11 cellular contexts compared by ENCODE assay signal in genomic region chr9:116504893-116505480, GRCh38.
A peak's percentile ranks its signal among the peaks of the same experiment; 100 is the strongest.
DNase-seq lines count a peak whose midpoint lies in the region; ATAC-seq and TF ChIP-seq lines count a peak whose summit lies in the region.
"Had no signal": no experiment of that assay in that cellular context is flagged by ENCODE, and none has a peak within 500 bp of the region (broad histone marks: within the 10 kb centered on the region; RNA-seq: fewer than 3 reads in every experiment).

No MANE protein-coding gene starts in this region.

- no peaks in the 10 kb centered on the region for H3K36me3 Mint-ChIP-seq in activated B cell treated with CpG ODN at 0.5 μM for 24 hours (ENCODE audit: low read depth)
- H3K36me3 Mint-ChIP-seq in activated CD4-positive, alpha-beta memory T cell treated with anti-CD3 and anti-CD28 coated beads, Interleukin-2, amount 10 ng/mL, durations not matched to agents 7 days and 5 days (ENCODE audit: low read depth) = no peaks in the 10 kb centered on the region

- H3K4me1 Mint-ChIP-seq in activated B cell treated with CpG ODN at 0.5 μM for 24 hours = peaks cover 14% of the 10 kb centered on the region
- H3K4me1 Mint-ChIP-seq in activated CD4-positive, alpha-beta memory T cell treated with anti-CD3 and anti-CD28 coated beads, Interleukin-2, amount 10 ng/mL, durations not matched to agents 7 days and 5 days = no peaks in the 10 kb centered on the region

- CTCF ChIA-PET in activated B cell treated with CpG ODN at 0.5 μM for 24 hours (lab: Charles Lee) = no interaction called here
- CTCF ChIA-PET in activated CD4-positive, alpha-beta memory T cell treated with anti-CD3 and anti-CD28 coated beads, Interleukin-2, amount 10 ng/mL, durations not matched to agents 7 days and 5 days (lab: Charles Lee) = no interaction called here

- intact Hi-C loops in activated B cell treated with CpG ODN at 0.5 μM for 24 hours (cut with micrococcal nuclease) = no loop called here
- intact Hi-C loops in cardiac septum (cut with DNase I) = no loop called here

- POLR2A ChIA-PET in activated B cell treated with CpG ODN at 0.5 μM for 24 hours (lab: Charles Lee) = no interaction called here
- POLR2A ChIA-PET in activated CD4-positive, alpha-beta memory T cell treated with anti-CD3 and anti-CD28 coated beads, Interleukin-2, amount 10 ng/mL, durations not matched to agents 7 days and 5 days (lab: Charles Lee) = no interaction called here

- no peak for TF ChIP-seq CTCF in activated B cell treated with CpG ODN at 0.5 μM for 24 hours (IDR thresholded peaks at IDR 0.05)

- peak overlapping the region; percentile 19 for H3K4me3 Mint-ChIP-seq in activated B cell treated with CpG ODN at 0.5 μM for 24 hours
- H3K4me3 Mint-ChIP-seq in activated CD4-positive, alpha-beta memory T cell treated with anti-CD3 and anti-CD28 coated beads, Interleukin-2, amount 10 ng/mL, durations not matched to agents 7 days and 5 days = no peak overlapping the region
- H3K4me3 Mint-ChIP-seq: dendritic cell treated with granulocyte-macrophage colony-stimulating factor and Interleukin-4, amounts not matched to agents 40 ng/mL and 50 ng/mL, for 4 days; stimulated activated naive CD8-positive, alpha-beta T cell treated with anti-CD3 and anti-CD28 coated beads, Interleukin-15, Interleukin-2, amounts not matched to agents 100 ng/mL and 50 ng/mL, for 24 hours had no signal

- ATAC-seq in GM18868 (IDR thresholded peaks at IDR 0.05; ENCODE audit: unreplicated experiment) = peak; percentile 80
- peak; percentile 92 for ATAC-seq in GM21576 (IDR thresholded peaks at IDR 0.05; ENCODE audit: unreplicated experiment)
- peak; percentile 94 for ATAC-seq in HG03139 (IDR thresholded peaks at IDR 0.05; ENCODE audit: unreplicated experiment)
- ATAC-seq in activated B cell treated with CpG ODN at 0.5 μM for 24 hours (ENCODE audit: low read depth) = peak; percentile 86

- no peaks in the 10 kb centered on the region for H3K27me3 Mint-ChIP-seq in activated B cell treated with CpG ODN at 0.5 μM for 24 hours
- no peaks in the 10 kb centered on the region for H3K27me3 Mint-ChIP-seq in activated CD4-positive, alpha-beta memory T cell treated with anti-CD3 and anti-CD28 coated beads, Interleukin-2, amount 10 ng/mL, durations not matched to agents 7 days and 5 days
- H3K27me3 Mint-ChIP-seq: stimulated activated naive CD8-positive, alpha-beta T cell treated with anti-CD3 and anti-CD28 coated beads, Interleukin-15, Interleukin-2, amounts not matched to agents 100 ng/mL and 50 ng/mL, for 24 hours had no signal

- peaks cover 8% of the 10 kb centered on the region for H3K9me3 Mint-ChIP-seq in activated B cell treated with CpG ODN at 0.5 μM for 24 hours
- H3K9me3 Mint-ChIP-seq in activated CD4-positive, alpha-beta memory T cell treated with anti-CD3 and anti-CD28 coated beads, Interleukin-2, amount 10 ng/mL, durations not matched to agents 7 days and 5 days = peaks cover 4% of the 10 kb centered on the region

- DNase-seq in activated B cell treated with CpG ODN at 0.5 μM for 24 hours (no peak), cardiac septum (ENCODE audit: low spot score) (no peak), H4 (ENCODE audit: low spot score) (no peak), NCI-H1694 (lab: John Stamatoyannopoulos, UW) (no peak)
- DNase-seq in activated CD4-positive, alpha-beta memory T cell treated with anti-CD3 and anti-CD28 coated beads, Interleukin-2, amount 10 ng/mL, durations not matched to agents 7 days and 5 days = no peak
- DNase-seq: activated naive CD4-positive, alpha-beta T cell had no signal

- H3K27ac Mint-ChIP-seq in activated B cell treated with CpG ODN at 0.5 μM for 24 hours = peak overlapping the region; percentile 35
- no peak overlapping the region for H3K27ac Mint-ChIP-seq in activated CD4-positive, alpha-beta memory T cell treated with anti-CD3 and anti-CD28 coated beads, Interleukin-2, amount 10 ng/mL, durations not matched to agents 7 days and 5 days
- H3K27ac Mint-ChIP-seq: dendritic cell treated with granulocyte-macrophage colony-stimulating factor and Interleukin-4, amounts not matched to agents 40 ng/mL and 50 ng/mL, for 4 days; stimulated activated naive CD8-positive, alpha-beta T cell treated with anti-CD3 and anti-CD28 coated beads, Interleukin-15, Interleukin-2, amounts not matched to agents 100 ng/mL and 50 ng/mL, for 24 hours had no signal
